1 cellular context compared by ENCODE assay signal in genomic region chr14:57574617-57575288, GRCh38.
TF ChIP-seq lines count a peak whose summit lies in the region.

No MANE protein-coding gene starts in this region.

TF ChIP-seq in H1, 55 proteins besides CTCF, POLR2A, EP300 and RAD21 (continued from another document):
- TF ChIP-seq, protein P1, sequence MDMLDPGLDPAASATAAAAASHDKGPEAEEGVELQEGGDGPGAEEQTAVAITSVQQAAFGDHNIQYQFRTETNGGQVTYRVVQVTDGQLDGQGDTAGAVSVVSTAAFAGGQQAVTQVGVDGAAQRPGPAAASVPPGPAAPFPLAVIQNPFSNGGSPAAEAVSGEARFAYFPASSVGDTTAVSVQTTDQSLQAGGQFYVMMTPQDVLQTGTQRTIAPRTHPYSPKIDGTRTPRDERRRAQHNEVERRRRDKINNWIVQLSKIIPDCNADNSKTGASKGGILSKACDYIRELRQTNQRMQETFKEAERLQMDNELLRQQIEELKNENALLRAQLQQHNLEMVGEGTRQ (IDR thresholded peaks at IDR 0.05; ENCODE audit: low read length) = no peak
- TF ChIP-seq CREB1 (IDR thresholded peaks at IDR 0.05) = no peak
- no peak for TF ChIP-seq CHD7 (IDR thresholded peaks at IDR 0.05; ENCODE audit: insufficient replicate concordance, low read length)
- TF ChIP-seq, protein P2, sequence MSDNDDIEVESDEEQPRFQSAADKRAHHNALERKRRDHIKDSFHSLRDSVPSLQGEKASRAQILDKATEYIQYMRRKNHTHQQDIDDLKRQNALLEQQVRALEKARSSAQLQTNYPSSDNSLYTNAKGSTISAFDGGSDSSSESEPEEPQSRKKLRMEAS (IDR thresholded peaks at IDR 0.05) = no peak
- TF ChIP-seq ASH2L (IDR thresholded peaks at IDR 0.05; ENCODE audit: low read length) = no peak
- no peak for TF ChIP-seq KDM4A (IDR thresholded peaks at IDR 0.05; ENCODE audit: low read depth, low read length, severe bottlenecking)
- TF ChIP-seq KDM5A (IDR thresholded peaks at IDR 0.05; ENCODE audit: low read length) = no peak
- no peak for TF ChIP-seq BACH1 (IDR thresholded peaks at IDR 0.05; ENCODE audit: low read length)
- no peak for TF ChIP-seq SUZ12 (IDR thresholded peaks at IDR 0.05; ENCODE audit: low read length)
- TF ChIP-seq CEBPB (IDR thresholded peaks at IDR 0.05; ENCODE audit: low read depth, low read length) = no peak
- TF ChIP-seq NANOG (IDR thresholded peaks at IDR 0.05; ENCODE audit: insufficient read depth, low read depth, low read length, poor library complexity, severe bottlenecking) = no peak
